Comparison of ENCODE assay signal across 21 cellular contexts in genomic region chr10:91931526-91932190, GRCh38. TPM values are rescaled to one million over a fixed set of nuclear protein-coding genes. Genes with fewer than 3 reads are reported as not detected.
DNase-seq lines count a peak whose midpoint lies in the region; ATAC-seq and TF ChIP-seq lines count a peak whose summit lies in the region.
"Had no signal": no experiment of that assay in that cellular context is flagged by ENCODE, and none has a peak within 500 bp of the region (broad histone marks: within the 10 kb centered on the region; RNA-seq: fewer than 3 reads in every experiment).

No MANE protein-coding gene starts in this region.

- peaks cover 9% of the 10 kb centered on the region for H3K4me1 ChIP-seq in IMR-90 (ENCODE audit: control insufficient read depth, insufficient read depth, low read length)
- H3K4me1 ChIP-seq: SJCRH30 had no signal

- peak; percentile 27 for ATAC-seq in IMR-90 (ENCODE audit: low read depth)
- no peak for ATAC-seq in stimulated activated memory B cell treated with anti-CD40 and anti-IgM and Interleukin-4, amounts not matched to agents 10 μg/mL and 1 μg/mL and 100 μg/mL, for 72 hours
- ATAC-seq: Panc1 had no signal

- peaks cover 3% of the 10 kb centered on the region for H3K9me3 Mint-ChIP-seq in chondrocyte (ENCODE audit: low read depth)
- no peaks in the 10 kb centered on the region for H3K9me3 Mint-ChIP-seq in nephron progenitor cell
- H3K9me3 Mint-ChIP-seq in stimulated activated memory B cell treated with anti-CD40 and anti-IgM and Interleukin-4, amounts not matched to agents 10 μg/mL and 1 μg/mL and 100 μg/mL, for 72 hours: no peaks in the 10 kb centered on the region

- H2AK9ac ChIP-seq in IMR-90 (replicated peaks; ENCODE audit: low read depth, low read length, poor library complexity): no peak overlapping the region

- peak overlapping the region; percentile 23; the same call in 1 of the 2 replicates for H2AK5ac ChIP-seq in IMR-90 (ENCODE audit: low read depth, low read length)

- peaks cover 13% of the 10 kb centered on the region for H3K36me3 ChIP-seq in IMR-90 (ENCODE audit: control insufficient read depth, insufficient read depth, low read length)

- H2BK20ac ChIP-seq in IMR-90 (ENCODE audit: low read depth, low read length): no peak overlapping the region

- peak overlapping the region; percentile 2; the same call in 1 of the 2 replicates for H4K5ac ChIP-seq in IMR-90 (ENCODE audit: low read depth, low read length)

- CTCF ChIA-PET in IMR-90 (lab: Yijun Ruan, JAX): interaction anchor here (2.1 kb wide), 1 partner anchor 8 kb away, joined by 6 read pairs; the partner anchor contains the start of gene BTAF1

- in situ Hi-C loops in IMR-90 (cut with MboI; ENCODE audit: low sequenced_read_pairs): no loop called here

- H3K27ac Mint-ChIP-seq in chondrocyte (ENCODE audit: unreplicated experiment) (peak overlapping the region; percentile 57), nephron progenitor cell (peak overlapping the region; percentile 80)
- no peak overlapping the region for H3K27ac Mint-ChIP-seq in stimulated activated memory B cell treated with anti-CD40 and anti-IgM and Interleukin-4, amounts not matched to agents 10 μg/mL and 1 μg/mL and 100 μg/mL, for 72 hours

- H3K9me1 ChIP-seq in IMR-90 (ENCODE audit: insufficient read depth, low read length): peaks cover 17% of the 10 kb centered on the region

- H3K23ac ChIP-seq in IMR-90 (ENCODE audit: low read depth, low read length): no peak overlapping the region

- DNase-seq in EL (peak; percentile 42), IMR-90 (peak; percentile 16), chondrocyte (ENCODE audit: low spot score) (no peak), nephron progenitor cell (no peak), pons (ENCODE audit: low spot score) (no peak)
- no peak for DNase-seq in NK-92 treated with Interleukin-12 subunit alpha and Interleukin-12 subunit beta, amount 100 ng/mL, for 24 hours (lab: John Stamatoyannopoulos, UW)
- DNase-seq: activated CD4-positive, alpha-beta T cell treated with anti-CD3 and anti-CD28 coated beads, Interleukin-2, amount 50 U/mL, for 4 hours; activated naive CD4-positive, alpha-beta T cell; activated T-cell treated with anti-CD3 and anti-CD28 coated beads for 4 hours; DMS79; hippocampal formation; NCI-H1105 treated with DMSO at 0.1 percent for 48 hours; NCI-H510A; SJCRH30; stimulated activated CD4-positive, alpha-beta T cell treated with anti-CD3 and anti-CD28 coated beads, Interleukin-2, amount 100 ng/mL, for 24 hours; stimulated activated naive CD4-positive, alpha-beta T cell treated with Interleukin-2 at 50 U/mL for 16 hours; tibial artery; WERI-Rb-1 had no signal

- H3K9me3 ChIP-seq in IMR-90 (ENCODE audit: control insufficient read depth, insufficient read depth, low read length): no peaks in the 10 kb centered on the region
- H3K9me3 ChIP-seq: SJCRH30, tibial artery had no signal

- no peak overlapping the region for H4K8ac ChIP-seq in IMR-90 (ENCODE audit: low read depth in 2 of 2, low read length in 2 of 2)

- H3K4me3 ChIP-seq in IMR-90 (ENCODE audit: insufficient read depth, low read depth, low read length): no peak overlapping the region
- H3K4me3 ChIP-seq: SJCRH30, skin epidermis, tibial artery had no signal

- no peaks in the 10 kb centered on the region for H3K27me3 ChIP-seq in IMR-90 (ENCODE audit: control insufficient read depth, insufficient read depth, low read length)
- H3K27me3 ChIP-seq: SJCRH30, tibial artery had no signal

- H3K18ac ChIP-seq in IMR-90 (ENCODE audit: low read depth, low read length): no peak overlapping the region

- H3K36me3 Mint-ChIP-seq in chondrocyte (ENCODE audit: low read depth) (peaks cover 20% of the 10 kb centered on the region), nephron progenitor cell (ENCODE audit: low read depth) (peaks cover 47% of the 10 kb centered on the region)
- peaks cover 47% of the 10 kb centered on the region for H3K36me3 Mint-ChIP-seq in stimulated activated memory B cell treated with anti-CD40 and anti-IgM and Interleukin-4, amounts not matched to agents 10 μg/mL and 1 μg/mL and 100 μg/mL, for 72 hours

- H3K4me3 Mint-ChIP-seq in chondrocyte (ENCODE audit: unreplicated experiment) (no peak overlapping the region), nephron progenitor cell (no peak overlapping the region)
- no peak overlapping the region for H3K4me3 Mint-ChIP-seq in stimulated activated memory B cell treated with anti-CD40 and anti-IgM and Interleukin-4, amounts not matched to agents 10 μg/mL and 1 μg/mL and 100 μg/mL, for 72 hours

- peaks cover 33 to 71% of the 10 kb centered on the region in 2 experiments for H3K79me1 ChIP-seq in IMR-90 (ENCODE audit: low read depth in 1 of 2, low read length in 2 of 2)

- 57% methylated on average over 1 of the region's 3 CpGs; no CpG with 5 or more reads in 1 of the 2 experiments for WGBS in IMR-90 (ENCODE audit: extremely low coverage in 2 of 2, insufficient read length in 1 of 2), 2 experiments

- no TSS peak for BruUV-seq in IMR-90 (replicated peaks; lab: Mats Ljungman, UMichigan)

- no peak for TF ChIP-seq POLR2A in IMR-90 (IDR thresholded peaks at IDR 0.05; ENCODE audit: low read depth, low read length)

- H2BK120ac ChIP-seq in IMR-90 (ENCODE audit: low read depth, low read length): no peak overlapping the region

- H3K14ac ChIP-seq in IMR-90 (replicated peaks; ENCODE audit: low read depth, low read length): no peak overlapping the region; the same call in 1 of the 2 replicates

- TF ChIP-seq RAD21 in IMR-90 (IDR thresholded peaks at IDR 0.05; ENCODE audit: low read length): no peak

- H3K56ac ChIP-seq in IMR-90 (ENCODE audit: extremely low read depth, insufficient read depth, low read length): no peak overlapping the region

- no peak overlapping the region; the same call in 1 of the 2 replicates for H3K9ac ChIP-seq in IMR-90 (ENCODE audit: low read depth, low read length)

- H3K4ac ChIP-seq in IMR-90 (ENCODE audit: low read depth, low read length): no peak overlapping the region

- H2BK15ac ChIP-seq in IMR-90 (ENCODE audit: low read depth, low read length): no peak overlapping the region

- peaks cover 45% of the 10 kb centered on the region for H3K4me1 Mint-ChIP-seq in chondrocyte (ENCODE audit: low read depth)
- H3K4me1 Mint-ChIP-seq in nephron progenitor cell: peaks cover 19% of the 10 kb centered on the region
- H3K4me1 Mint-ChIP-seq in stimulated activated memory B cell treated with anti-CD40 and anti-IgM and Interleukin-4, amounts not matched to agents 10 μg/mL and 1 μg/mL and 100 μg/mL, for 72 hours: peaks cover 46% of the 10 kb centered on the region

- no peak overlapping the region for H2BK5ac ChIP-seq in IMR-90 (ENCODE audit: low read depth, low read length, poor library complexity, severe bottlenecking)

- intact Hi-C loops in IMR-90 (cut with micrococcal nuclease): no loop called here

- H4K20me1 ChIP-seq in IMR-90 (ENCODE audit: insufficient read depth, low read length): peaks cover 50% of the 10 kb centered on the region

- dilution Hi-C loops in IMR-90 (cut with HindIII; ENCODE audit: low sequenced_read_pairs, unreplicated experiment): no loop called here

- no peak overlapping the region for H4K91ac ChIP-seq in IMR-90 (ENCODE audit: insufficient read depth, low read depth, low read length)

- peak overlapping the region; percentile 61; the same call in 1 of the 2 replicates for H3K27ac ChIP-seq in IMR-90 (ENCODE audit: insufficient read depth, low read length)
- H3K27ac ChIP-seq: SJCRH30, tibial artery, WERI-Rb-1 had no signal

- H3K27me3 Mint-ChIP-seq in chondrocyte (ENCODE audit: low read depth) (no peaks in the 10 kb centered on the region), nephron progenitor cell (ENCODE audit: low read depth, poor library complexity) (no peaks in the 10 kb centered on the region)
- no peaks in the 10 kb centered on the region for H3K27me3 Mint-ChIP-seq in stimulated activated memory B cell treated with anti-CD40 and anti-IgM and Interleukin-4, amounts not matched to agents 10 μg/mL and 1 μg/mL and 100 μg/mL, for 72 hours

- H2AFZ ChIP-seq in IMR-90 (replicated peaks; ENCODE audit: low read length, poor library complexity): no peak overlapping the region

- peak overlapping the region; percentile 13; the same call in 1 of the 2 replicates for H3K4me2 ChIP-seq in IMR-90 (ENCODE audit: low read depth, low read length)

- POLR2A ChIA-PET in IMR-90 (lab: Charles Lee; ENCODE audit: unreplicated experiment): no interaction called here

- TF ChIP-seq CTCF in IMR-90 (conservative IDR thresholded peaks at IDR 0.05; ENCODE audit: low read depth, low read length): no peak
- no peak for TF ChIP-seq CTCF in chondrocyte (IDR thresholded peaks at IDR 0.05)
- TF ChIP-seq CTCF in nephron progenitor cell (IDR thresholded peaks at IDR 0.05): no peak

TF ChIP-seq in IMR-90, 13 proteins besides CTCF, POLR2A, EP300 and RAD21 (continues in another document):
- no peak for TF ChIP-seq NFE2L2 (IDR thresholded peaks at IDR 0.05; ENCODE audit: low read depth, low read length)
- TF ChIP-seq ELK1 (IDR thresholded peaks at IDR 0.05; ENCODE audit: borderline replicate concordance, low read depth, low read length): no peak
- TF ChIP-seq USF2 (IDR thresholded peaks at IDR 0.05; ENCODE audit: low read depth, low read length): no peak

RNA-seq across cellular contexts. Expression of gene BTAF1, which starts 8.1 kb away (rescaled TPM):
- total RNA-seq in IMR-90 (2012; rRNA removed) (42.3 and 48.0 TPM in 2 replicates), chondrocyte (26.2 to 32.8 TPM (median 26.7 TPM) in 3 replicates)
- polyA plus RNA-seq in IMR-90 (2012; rRNA removed): 12.1 and 15.0 TPM in 2 replicates
- polyA plus RNA-seq in IMR-90 (2012; cell fraction: cytosol; rRNA removed): 1.0 and 1.3 TPM in 2 replicates
- polyA plus RNA-seq in IMR-90 (2012; cell fraction: nucleus; rRNA removed; ENCODE audit: low replicate concordance): 12.3 and 110 TPM in 2 replicates

RNA-seq across cellular contexts. Expression of gene FGFBP3, which starts 22.4 kb away (rescaled TPM):
- total RNA-seq in IMR-90 (2012; rRNA removed) (under 0.01 and 0.28 TPM in 2 replicates), chondrocyte (3.8 to 6.1 TPM (median 5.3 TPM) in 3 replicates)
- polyA plus RNA-seq in IMR-90 (2012; rRNA removed): 0.34 and 0.36 TPM in 2 replicates
- 0.25 and 0.43 TPM in 2 replicates for polyA plus RNA-seq in IMR-90 (2012; cell fraction: cytosol; rRNA removed)
- 0.30 TPM in 2 replicates for polyA plus RNA-seq in IMR-90 (2012; cell fraction: nucleus; rRNA removed; ENCODE audit: low replicate concordance)

Comparison
In these comparisons a context has a peak if more than half of its experiments do, and no peak if none do; other contexts are left out.
1. DNase-seq: peak in EL (single experiment) and IMR-90 (single experiment); none in chondrocyte (single experiment), nephron progenitor cell (single experiment), pons (single experiment) and NK-92 treated with Interleukin-12 subunit alpha and Interleukin-12 subunit beta, amount 100 ng/mL, for 24 hours (single experiment).